17 cellular contexts compared by ENCODE assay signal in genomic region chr16:79754081-79754872, GRCh38.
A peak's percentile ranks its signal among the peaks of the same experiment; 100 is the strongest.
DNase-seq lines count a peak whose midpoint lies in the region; ATAC-seq, FAIRE-seq and TF ChIP-seq lines count a peak whose summit lies in the region.
"Had no signal": no experiment of that assay in that cellular context is flagged by ENCODE, and none has a peak within 500 bp of the region (broad histone marks: within the 10 kb centered on the region; RNA-seq: fewer than 3 reads in every experiment).

No MANE protein-coding gene starts in this region.

- TF ChIP-seq POLR2A in HepG2 (IDR thresholded peaks at IDR 0.05; ENCODE audit: insufficient read depth in 1 of 2, low read depth in 2 of 2, low read length in 2 of 2), result no peak
- TF ChIP-seq POLR2A in right lobe of liver (IDR thresholded peaks at IDR 0.05), result no peak

- no peak overlapping the region for H3K18ac ChIP-seq in mesenchymal stem cell (ENCODE audit: low read depth in 1 of 2, low read length in 2 of 2)

- TF ChIP-seq CTCF in HepG2 (CRISPR knock-in tag; IDR thresholded peaks at IDR 0.05) (no peak), right lobe of liver (IDR thresholded peaks at IDR 0.05) (no peak), WTC11 (IDR thresholded peaks at IDR 0.05) (no peak), colonic mucosa (IDR thresholded peaks at IDR 0.05) (no peak)

- no TSS peak for BruUV-seq in HepG2 (replicated peaks; lab: Mats Ljungman, UMichigan)

- CTCF ChIA-PET in HepG2 (lab: Yijun Ruan, JAX; ENCODE audit: low intra/inter-chr PET ratio, low total read pairs) (no interaction called here), WTC11 (lab: Charles Lee) (interaction anchor here (1.1 kb wide), 1 partner anchor 13 kb away, joined by 3 read pairs; no protein-coding TSS in a partner anchor)

- H3K27me3 ChIP-seq in HepG2 (ENCODE audit: control insufficient read depth in 1 of 2, insufficient read depth in 2 of 2, low read length in 2 of 2) (no peaks in the 10 kb centered on the region), right lobe of liver (no peaks in the 10 kb centered on the region), mesenchymal stem cell (ENCODE audit: control insufficient read depth in 1 of 2, insufficient read depth in 1 of 2, low read length in 2 of 2) (no peaks in the 10 kb centered on the region), colonic mucosa (no peaks in the 10 kb centered on the region)
- H3K27me3 ChIP-seq: sigmoid colon had no signal

- H3K4me1 Mint-ChIP-seq in stimulated activated naive B cell treated with anti-CD40 and anti-IgM and Interleukin-4, amounts not matched to agents 10 μg/mL and 1 μg/mL and 100 μg/mL, for 72 hours, result no peaks in the 10 kb centered on the region
- peaks cover 4% of the 10 kb centered on the region for H3K4me1 Mint-ChIP-seq in WTC11

- 0% methylated on average over 1 of the region's 1 CpG for WGBS in HepG2 (ENCODE audit: low lambda C conversion rate)
- 47% methylated on average over 1 of the region's 1 CpG for WGBS in right lobe of liver (ENCODE audit: insufficient coverage, low coverage, low lambda C conversion rate, missing lambda C conversion rate)
- WGBS in mesenchymal stem cell, result 40% methylated on average over 1 of the region's 1 CpG

- H3K27ac ChIP-seq in HepG2 (ENCODE audit: extremely low read length, insufficient read depth, low read length) (no peak overlapping the region), right lobe of liver (no peak overlapping the region), mesenchymal stem cell (ENCODE audit: low read length, poor library complexity, severe bottlenecking) (no peak overlapping the region), colonic mucosa (no peak overlapping the region)

- H2BK5ac ChIP-seq in mesenchymal stem cell (ENCODE audit: low read depth, low read length, poor library complexity, severe bottlenecking), result no peak overlapping the region

- peaks cover 23% of the 10 kb centered on the region for H3K9me3 ChIP-seq in HepG2 (ENCODE audit: low read length)
- no peaks in the 10 kb centered on the region for H3K9me3 ChIP-seq in right lobe of liver
- peaks cover 5% of the 10 kb centered on the region for H3K9me3 ChIP-seq in mesenchymal stem cell (ENCODE audit: control insufficient read depth, low read length)
- no peaks in the 10 kb centered on the region for H3K9me3 ChIP-seq in colonic mucosa

- H4K8ac ChIP-seq in mesenchymal stem cell (ENCODE audit: low read length), result no peak overlapping the region

- no peaks in the 10 kb centered on the region for H3K79me2 ChIP-seq in HepG2 (ENCODE audit: insufficient read depth, low read length)

- H3K4me1 ChIP-seq in HepG2 (ENCODE audit: insufficient read depth, low read length), result peaks cover 9% of the 10 kb centered on the region; the same call in 1 of the 2 replicates
- no peaks in the 10 kb centered on the region for H3K4me1 ChIP-seq in right lobe of liver
- peaks cover 5% of the 10 kb centered on the region for H3K4me1 ChIP-seq in mesenchymal stem cell (ENCODE audit: control insufficient read depth, insufficient read depth, low read depth, low read length)
- no peaks in the 10 kb centered on the region for H3K4me1 ChIP-seq in colonic mucosa

- H3K4me3 Mint-ChIP-seq in stimulated activated naive B cell treated with anti-CD40 and anti-IgM and Interleukin-4, amounts not matched to agents 10 μg/mL and 1 μg/mL and 100 μg/mL, for 72 hours, result no peak overlapping the region
- no peak overlapping the region for H3K4me3 Mint-ChIP-seq in WTC11
- H3K4me3 Mint-ChIP-seq: activated naive CD8-positive, alpha-beta T cell treated with anti-CD3 and anti-CD28 coated beads, Interleukin-2, amount 50 U/mL, for 24 hours; H9 had no signal

- POLR2A ChIA-PET in HepG2 (lab: Yijun Ruan, JAX) (no interaction called here), WTC11 (lab: Charles Lee) (interaction anchor here (0.6 to 0.8 kb wide), 2 partner anchors 153 to 850 kb away, joined by 4 read pairs; no protein-coding TSS in a partner anchor)

- H3K4me2 ChIP-seq in HepG2 (ENCODE audit: low read depth, low read length) (no peak overlapping the region), mesenchymal stem cell (ENCODE audit: low read length, poor library complexity, severe bottlenecking) (no peak overlapping the region)

- H2BK120ac ChIP-seq in mesenchymal stem cell (ENCODE audit: low read depth, low read length), result no peak overlapping the region

- ATAC-seq in HepG2, result no peak
- ATAC-seq in right lobe of liver, result no peak
- no peak for ATAC-seq in stimulated activated naive B cell treated with anti-CD40 and anti-IgM and Interleukin-4, amounts not matched to agents 10 μg/mL and 1 μg/mL and 100 μg/mL, for 72 hours (replicated peaks)
- ATAC-seq in WTC11, result no peak
- ATAC-seq: activated naive CD8-positive, alpha-beta T cell treated with anti-CD3 and anti-CD28 coated beads, Interleukin-2, amount 50 U/mL, for 24 hours had no signal

- in situ Hi-C loops in HepG2 (cut with HindIII; ENCODE audit: extremely low pct_ligation_motif_present, low pct_unique_long_range_greater_than_20kb), result no loop called here

- H3K9me3 Mint-ChIP-seq in stimulated activated naive B cell treated with anti-CD40 and anti-IgM and Interleukin-4, amounts not matched to agents 10 μg/mL and 1 μg/mL and 100 μg/mL, for 72 hours, result peaks cover 2 to 3% of the 10 kb centered on the region in 2 donors
- H3K9me3 Mint-ChIP-seq in WTC11, result peaks cover 25% of the 10 kb centered on the region

- no peaks in the 10 kb centered on the region for H3K79me1 ChIP-seq in mesenchymal stem cell (replicated peaks; ENCODE audit: low read length, poor library complexity, severe bottlenecking)

- no peak overlapping the region for H2BK12ac ChIP-seq in mesenchymal stem cell (ENCODE audit: low read length in 2 of 2)

- H3K27ac Mint-ChIP-seq in stimulated activated naive B cell treated with anti-CD40 and anti-IgM and Interleukin-4, amounts not matched to agents 10 μg/mL and 1 μg/mL and 100 μg/mL, for 72 hours, result no peak overlapping the region
- H3K27ac Mint-ChIP-seq in WTC11, result no peak overlapping the region
- H3K27ac Mint-ChIP-seq: activated naive CD8-positive, alpha-beta T cell treated with anti-CD3 and anti-CD28 coated beads, Interleukin-2, amount 50 U/mL, for 24 hours; H9 had no signal

- no peak overlapping the region for H4K91ac ChIP-seq in mesenchymal stem cell (ENCODE audit: low read length)

- no peaks in the 10 kb centered on the region for H3K36me3 ChIP-seq in HepG2 (replicated peaks in 1 of 2; ENCODE audit: control insufficient read depth in 1 of 2, insufficient read depth in 2 of 2, low read length in 2 of 2)
- no peaks in the 10 kb centered on the region for H3K36me3 ChIP-seq in right lobe of liver
- H3K36me3 ChIP-seq in mesenchymal stem cell (ENCODE audit: control insufficient read depth in 1 of 2, insufficient read depth in 2 of 2, low read depth in 1 of 2, low read length in 2 of 2), result no peaks in the 10 kb centered on the region
- no peaks in the 10 kb centered on the region for H3K36me3 ChIP-seq in colonic mucosa
- H3K36me3 ChIP-seq: sigmoid colon had no signal

- no peak for TF ChIP-seq EP300 in HepG2 (IDR thresholded peaks at IDR 0.05; ENCODE audit: low read depth in 2 of 2, low read length in 2 of 2)
- TF ChIP-seq EP300 in HepG2 (CRISPR knock-in tag; IDR thresholded peaks at IDR 0.05; ENCODE audit: borderline replicate concordance), result no peak

- intact Hi-C loops in HepG2 (cut with micrococcal nuclease; ENCODE audit: unreplicated experiment), result no loop called here
- intact Hi-C loops in right lobe of liver (cut with DNase I), result no loop called here
- intact Hi-C loops in colonic mucosa (cut with DNase I), result no loop called here

- H3K23ac ChIP-seq in mesenchymal stem cell (ENCODE audit: low read length in 2 of 2), result no peak overlapping the region

- H2AK5ac ChIP-seq in mesenchymal stem cell (ENCODE audit: low read length, severe bottlenecking), result no peak overlapping the region

- TF ChIP-seq RAD21 in HepG2 (CRISPR knock-in tag; IDR thresholded peaks at IDR 0.05), result no peak

- H3K4me3 ChIP-seq in HepG2 (replicated peaks in 1 of 3; ENCODE audit: insufficient read depth in 1 of 3, low read depth in 2 of 3, low read length in 3 of 3) (no peak overlapping the region), right lobe of liver (no peak overlapping the region), mesenchymal stem cell (ENCODE audit: insufficient read depth in 1 of 2, low read depth in 1 of 2, low read length in 2 of 2) (no peak overlapping the region), colonic mucosa (no peak overlapping the region)
- H3K4me3 ChIP-seq: sigmoid colon had no signal

- H3K36me3 Mint-ChIP-seq in stimulated activated naive B cell treated with anti-CD40 and anti-IgM and Interleukin-4, amounts not matched to agents 10 μg/mL and 1 μg/mL and 100 μg/mL, for 72 hours, result no peaks in the 10 kb centered on the region
- H3K36me3 Mint-ChIP-seq in WTC11, result peaks cover 7% of the 10 kb centered on the region; the same call in 1 of the 2 replicates

- H3K9ac ChIP-seq in HepG2 (ENCODE audit: insufficient read depth, low read depth, low read length) (no peak overlapping the region), mesenchymal stem cell (ENCODE audit: low read length) (peak overlapping the region; percentile 42), colonic mucosa (ENCODE audit: low read depth in 2 of 2, low read length in 2 of 2) (no peak overlapping the region)

- FAIRE-seq in HepG2 (lab: Jason Lieb, UNC), result no peak
- FAIRE-seq: RCC 7860 had no signal

- no peak overlapping the region for H3K4ac ChIP-seq in mesenchymal stem cell (ENCODE audit: low read depth in 1 of 2, low read length in 2 of 2)

- no peak overlapping the region for H2AFZ ChIP-seq in HepG2 (ENCODE audit: low read length)
- no peak overlapping the region for H2AFZ ChIP-seq in mesenchymal stem cell (ENCODE audit: low read depth, low read length)

- no peak overlapping the region for H3K14ac ChIP-seq in mesenchymal stem cell (ENCODE audit: low read length in 2 of 2)

- no peaks in the 10 kb centered on the region for H4K20me1 ChIP-seq in HepG2 (ENCODE audit: insufficient read depth, low read length)

- DNase-seq in HepG2 (ENCODE audit: low spot score), result no peak
- DNase-seq in right lobe of liver, result no peak
- DNase-seq in astrocyte of the hippocampus (ENCODE audit: low read depth, low spot score), result peak; percentile 3
- DNase-seq in mesenchymal stem cell, result peak; percentile 5
- DNase-seq in COLO668 (lab: John Stamatoyannopoulos, UW; ENCODE audit: unreplicated experiment), result no peak
- DNase-seq in stimulated activated naive B cell treated with anti-CD40 and anti-IgM and Interleukin-4, amounts not matched to agents 10 μg/mL and 1 μg/mL and 100 μg/mL, for 72 hours, result no peak
- DNase-seq in WTC11 (ENCODE audit: low spot score), result no peak
- DNase-seq in colonic mucosa, result no peak
- DNase-seq: activated naive CD8-positive, alpha-beta T cell treated with anti-CD3 and anti-CD28 coated beads, Interleukin-2, amount 50 U/mL, for 24 hours; Calu3; H9; kidney glomerular epithelial cell; NCI-H1694 treated with DMSO at 0.1 percent for 48 hours; NCI-H345; sigmoid colon; SW 1271 had no signal

- H3K27me3 Mint-ChIP-seq in stimulated activated naive B cell treated with anti-CD40 and anti-IgM and Interleukin-4, amounts not matched to agents 10 μg/mL and 1 μg/mL and 100 μg/mL, for 72 hours, result peaks cover 0 to 12% of the 10 kb centered on the region in 2 donors
- H3K27me3 Mint-ChIP-seq in WTC11 (ENCODE audit: low read depth), result no peaks in the 10 kb centered on the region

- H2BK15ac ChIP-seq in mesenchymal stem cell (ENCODE audit: low read depth, poor library complexity, severe bottlenecking), result no peak overlapping the region

TF ChIP-seq in WTC11, 78 proteins besides CTCF, POLR2A, EP300 and RAD21 (continues in another document):
- TF ChIP-seq PRRX2 (CRISPR knock-in tag; IDR thresholded peaks at IDR 0.05) (no peak), GRHL2 (CRISPR knock-in tag; IDR thresholded peaks at IDR 0.05; ENCODE audit: insufficient replicate concordance, severe bottlenecking) (no peak)

Comparison
In these comparisons a context has a peak if more than half of its experiments do, and no peak if none do; other contexts are left out.
1. DNase-seq: peak in astrocyte of the hippocampus (single experiment) and mesenchymal stem cell (single experiment); none in HepG2 (single experiment), right lobe of liver (0 of 3), COLO668 (single experiment), stimulated activated naive B cell treated with anti-CD40 and anti-IgM and Interleukin-4, amounts not matched to agents 10 μg/mL and 1 μg/mL and 100 μg/mL, for 72 hours (single experiment), WTC11 (single experiment) and colonic mucosa (single experiment).